ENCODE assay signal across 33 cellular contexts in genomic region chr12:39461059-39461458, GRCh38.
"Had no signal": no experiment of that assay in that cellular context is flagged by ENCODE, and none has a peak within 500 bp of the region (broad histone marks: within the 10 kb centered on the region; RNA-seq: fewer than 3 reads in every experiment).

No MANE protein-coding gene starts in this region.

- H3K27me3 ChIP-seq: adrenal gland, ascending aorta, body of pancreas, brain microvascular endothelial cell, breast epithelium, cardiac muscle cell had no signal

- H3K4me3 ChIP-seq: adrenal gland, ascending aorta, body of pancreas, breast epithelium, cardiac muscle cell had no signal

- H3K9me3 ChIP-seq: adrenal gland, ascending aorta, body of pancreas, breast epithelium had no signal

- H3K4me1 ChIP-seq: adrenal gland, ascending aorta, body of pancreas, breast epithelium had no signal

- DNase-seq: activated effector memory CD4-positive, alpha-beta T cell treated with anti-CD3 and anti-CD28 coated beads, Interleukin-2, amount 50 U/mL, for 16 hours; activated effector memory CD4-positive, alpha-beta T cell treated with Interleukin-2 at 50 U/mL for 16 hours; activated gamma-delta T cell; activated gamma-delta T cell treated with Interleukin-2 at 50 U/mL for 16 hours; activated naive CD4-positive, alpha-beta T cell; activated naive CD4-positive, alpha-beta T cell treated with anti-CD3 and anti-CD28 coated beads for 36 hours; activated naive CD4-positive, alpha-beta T cell treated with anti-CD3 and anti-CD28 coated beads, Interleukin-2, amount 10 ng/mL, durations not matched to agents 7 days and 5 days; activated naive CD4-positive, alpha-beta T cell treated with anti-CD3 and anti-CD28 coated beads, Interleukin-2, amount 50 U/mL, for 16 hours; activated naive CD4-positive, alpha-beta T cell treated with Interleukin-2 at 50 U/mL for 16 hours; activated naive CD8-positive, alpha-beta T cell treated with anti-CD3 and anti-CD28 coated beads for 36 hours; activated naive CD8-positive, alpha-beta T cell treated with anti-CD3 and anti-CD28 coated beads, Interleukin-2, amount 10 ng/mL, durations not matched to agents 7 days and 5 days; activated naive CD8-positive, alpha-beta T cell treated with anti-CD3 and anti-CD28 coated beads, Interleukin-2, amount 50 U/mL, for 24 hours; activated T-cell treated with anti-CD3 and anti-CD28 coated beads, Interleukin-2, amount 50 U/mL, for 24 hours; activated T-cell treated with anti-CD3 and anti-CD28 coated beads, Interleukin-2, amount 50 U/mL, for 4 hours; activated T-cell treated with anti-CD3 and anti-CD28 coated beads, Interleukin-2, amount 50 U/mL, for 48 hours; activated T-cell treated with anti-CD3 and anti-CD28 coated beads, Interleukin-2, amount 50 U/mL, for 72 hours; adrenal gland; amniotic stem cell; amygdala; anterior cingulate cortex; aorta; body of pancreas; brain microvascular endothelial cell; caudate nucleus; central memory CD4-positive, alpha-beta T cell; cerebellar nuclear complex had no signal

- H3K36me3 ChIP-seq: adrenal gland, ascending aorta, brain microvascular endothelial cell, breast epithelium, cardiac muscle cell had no signal

- FAIRE-seq: astrocyte, bronchial epithelial cell had no signal

- H3K27ac ChIP-seq: adrenal gland, ascending aorta, body of pancreas, brain microvascular endothelial cell, breast epithelium, cardiac muscle cell had no signal

- ATAC-seq: activated naive CD4-positive, alpha-beta T cell treated with anti-CD3 and anti-CD28 coated beads, Interleukin-2, amount 50 U/mL, for 72 hours; activated naive CD8-positive, alpha-beta T cell treated with anti-CD3 and anti-CD28 coated beads, Interleukin-2, amount 50 U/mL, for 24 hours; activated T-cell treated with anti-CD3 and anti-CD28 coated beads, Interleukin-2, amount 50 U/mL, for 4 hours; activated T-cell treated with anti-CD3 and anti-CD28 coated beads, Interleukin-2, amount 50 U/mL, for 72 hours; activated T-helper 17 cell treated with anti-CD3 and anti-CD28 coated beads, Interleukin-2, amount 50 U/mL, for 72 hours; body of pancreas had no signal
